8 cellular contexts compared by ENCODE assay signal in genomic region chrX:48919360-48919821, GRCh38. TPM values are rescaled to one million over a fixed set of nuclear protein-coding genes. Genes with fewer than 3 reads are reported as not detected.
DNase-seq lines count a peak whose midpoint lies in the region; ATAC-seq and TF ChIP-seq lines count a peak whose summit lies in the region.

No MANE protein-coding gene starts in this region.

- no peak overlapping the region for H2AFZ ChIP-seq in SK-N-SH (ENCODE audit: low read depth)

- H3K27ac ChIP-seq in SK-N-SH (ENCODE audit: low read depth in 2 of 2, low read length in 1 of 2): peak overlapping the region; percentile 38 to 60; a peak in 3 of 4 replicates

- no peaks in the 10 kb centered on the region for H3K9me3 Mint-ChIP-seq in activated T-cell treated with anti-CD3 and anti-CD28 coated beads, Interleukin-2, amount 50 U/mL, for 24 hours
- H3K9me3 Mint-ChIP-seq in natural killer cell: no peaks in the 10 kb centered on the region

- DNase-seq in activated T-cell treated with anti-CD3 and anti-CD28 coated beads, Interleukin-2, amount 50 U/mL, for 24 hours: no peak
- no peak for DNase-seq in activated T-cell treated with anti-CD3 and anti-CD28 coated beads for 4 hours
- DNase-seq in SK-N-SH: peak; percentile 54
- DNase-seq in natural killer cell: no peak
- DNase-seq in midbrain (lab: John Stamatoyannopoulos, UW): no peak
- DNase-seq in kidney glomerular epithelial cell (lab: John Stamatoyannopoulos, UW): no peak

- intact Hi-C loops in natural killer cell (cut with micrococcal nuclease): loop anchor here (1.0 to 10.0 kb wide), 5 partner anchors 18 to 123 kb away; partner anchors contain the start of genes GRIPAP1, HDAC6 and TFE3

- H3K9ac ChIP-seq in SK-N-SH (no peak overlapping the region), endocrine pancreas (ENCODE audit: control insufficient read depth, insufficient read depth, low read length) (peak overlapping the region; percentile 71)

- H3K27ac Mint-ChIP-seq in activated T-cell treated with anti-CD3 and anti-CD28 coated beads, Interleukin-2, amount 50 U/mL, for 24 hours: peak overlapping the region; percentile 92
- H3K27ac Mint-ChIP-seq in natural killer cell: peak overlapping the region; percentile 96 to 99

- H3K4me1 ChIP-seq in SK-N-SH (ENCODE audit: control insufficient read depth in 1 of 2, insufficient read depth in 2 of 2, low read depth in 1 of 2, low read length in 1 of 2) (peaks cover 5 to 26% of the 10 kb centered on the region in 2 experiments; a peak in 2 of 4 replicates), endocrine pancreas (ENCODE audit: control insufficient read depth, insufficient read depth, low read length) (peaks cover 10% of the 10 kb centered on the region)

- peak overlapping the region; percentile 61 to 71; a peak in 3 of 4 replicates for H3K4me3 ChIP-seq in SK-N-SH (ENCODE audit: low read depth in 2 of 2, low read length in 1 of 2)
- H3K4me3 ChIP-seq in endocrine pancreas (ENCODE audit: control insufficient read depth, insufficient read depth, low read length): no peak overlapping the region

- 0 out of 2 replicates have a peak, but pooled peaks cover 9% of the 10 kb centered on the region for H4K20me1 ChIP-seq in SK-N-SH (ENCODE audit: insufficient read depth)

- TF ChIP-seq EP300 in SK-N-SH (IDR thresholded peaks at IDR 0.05; ENCODE audit: borderline replicate concordance in 1 of 2, low read depth in 1 of 2, low read length in 1 of 2): no peak

- TF ChIP-seq CTCF in SK-N-SH (IDR thresholded peaks at IDR 0.05) (no peak), natural killer cell (IDR thresholded peaks at IDR 0.05) (no peak)

- H3K4me3 Mint-ChIP-seq in activated T-cell treated with anti-CD3 and anti-CD28 coated beads, Interleukin-2, amount 50 U/mL, for 24 hours: peak overlapping the region; percentile 88
- H3K4me3 Mint-ChIP-seq in natural killer cell: peak overlapping the region; percentile 91

- no peaks in the 10 kb centered on the region for H3K9me3 ChIP-seq in SK-N-SH
- H3K9me3 ChIP-seq in endocrine pancreas (ENCODE audit: control insufficient read depth, low read length): no peaks in the 10 kb centered on the region

- peaks cover 12% of the 10 kb centered on the region for H3F3A ChIP-seq in SK-N-SH (replicated peaks; ENCODE audit: insufficient read depth)

- H3K9me2 ChIP-seq in SK-N-SH: no peaks in the 10 kb centered on the region

- TF ChIP-seq RAD21 in SK-N-SH (IDR thresholded peaks at IDR 0.05; ENCODE audit: low read length): no peak

- ATAC-seq in natural killer cell (peak; percentile 14 to 25 (median 16)), GM21529 (IDR thresholded peaks at IDR 0.05; ENCODE audit: unreplicated experiment) (no peak)

- POLR2A ChIA-PET in SK-N-SH (lab: Yijun Ruan, JAX): no interaction called here

- peaks cover 3% of the 10 kb centered on the region; the same call in 1 of the 2 replicates for H3K79me2 ChIP-seq in SK-N-SH (ENCODE audit: insufficient read depth)

- H3K36me3 ChIP-seq in SK-N-SH (replicated peaks in 1 of 2; ENCODE audit: control insufficient read depth in 1 of 2, insufficient read depth in 2 of 2, low read length in 1 of 2) (peaks cover 3 to 33% of the 10 kb centered on the region in 2 experiments), endocrine pancreas (ENCODE audit: control insufficient read depth, insufficient read depth, low read length) (no peaks in the 10 kb centered on the region)

- CTCF ChIA-PET in SK-N-SH (lab: Yijun Ruan, JAX): no interaction called here

- H3K27me3 Mint-ChIP-seq in activated T-cell treated with anti-CD3 and anti-CD28 coated beads, Interleukin-2, amount 50 U/mL, for 24 hours: peaks cover 21% of the 10 kb centered on the region
- no peaks in the 10 kb centered on the region for H3K27me3 Mint-ChIP-seq in natural killer cell (ENCODE audit: low read depth in 2 of 2)

- 38% methylated on average over 14 of the region's 15 CpGs for WGBS in SK-N-SH (ENCODE audit: low lambda C conversion rate)

- H3K27me3 ChIP-seq in SK-N-SH (ENCODE audit: insufficient read depth) (no peaks in the 10 kb centered on the region), endocrine pancreas (ENCODE audit: control insufficient read depth, insufficient read depth, low read length) (no peaks in the 10 kb centered on the region)

- H3K36me3 Mint-ChIP-seq in activated T-cell treated with anti-CD3 and anti-CD28 coated beads, Interleukin-2, amount 50 U/mL, for 24 hours (ENCODE audit: low read depth): peaks cover 88% of the 10 kb centered on the region
- H3K36me3 Mint-ChIP-seq in natural killer cell: no peaks in the 10 kb centered on the region

- H3K4me1 Mint-ChIP-seq in activated T-cell treated with anti-CD3 and anti-CD28 coated beads, Interleukin-2, amount 50 U/mL, for 24 hours (ENCODE audit: low read depth): peaks cover 61% of the 10 kb centered on the region
- peaks cover 44 to 56% of the 10 kb centered on the region in 2 donors for H3K4me1 Mint-ChIP-seq in natural killer cell

- H3K4me2 ChIP-seq in SK-N-SH: peak overlapping the region; percentile 95

TF ChIP-seq in SK-N-SH, 30 proteins besides CTCF, POLR2A, EP300 and RAD21:
- TF ChIP-seq JUND (IDR thresholded peaks at IDR 0.05): no peak
- no peak for TF ChIP-seq TAF1 (IDR thresholded peaks at IDR 0.05; ENCODE audit: borderline replicate concordance, low read depth, low read length)
- TF ChIP-seq EZH2phosphoT487 (IDR thresholded peaks at IDR 0.05; ENCODE audit: borderline replicate concordance, low read depth): no peak
- no peak for TF ChIP-seq RXRA (IDR thresholded peaks at IDR 0.05; ENCODE audit: borderline replicate concordance, low read depth)
- no peak for TF ChIP-seq FOSL2 (IDR thresholded peaks at IDR 0.05; ENCODE audit: borderline replicate concordance, low read depth)
- TF ChIP-seq, protein P1, sequence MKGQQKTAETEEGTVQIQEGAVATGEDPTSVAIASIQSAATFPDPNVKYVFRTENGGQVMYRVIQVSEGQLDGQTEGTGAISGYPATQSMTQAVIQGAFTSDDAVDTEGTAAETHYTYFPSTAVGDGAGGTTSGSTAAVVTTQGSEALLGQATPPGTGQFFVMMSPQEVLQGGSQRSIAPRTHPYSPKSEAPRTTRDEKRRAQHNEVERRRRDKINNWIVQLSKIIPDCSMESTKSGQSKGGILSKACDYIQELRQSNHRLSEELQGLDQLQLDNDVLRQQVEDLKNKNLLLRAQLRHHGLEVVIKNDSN (IDR thresholded peaks at IDR 0.05; ENCODE audit: borderline replicate concordance, low read depth): no peak
- TF ChIP-seq POLR2AphosphoS5 (IDR thresholded peaks at IDR 0.05; ENCODE audit: low read depth, low read length): no peak
- no peak for TF ChIP-seq TEAD4 (IDR thresholded peaks at IDR 0.05; ENCODE audit: borderline replicate concordance, insufficient read depth)
- TF ChIP-seq ELF1 (IDR thresholded peaks at IDR 0.05): no peak
- TF ChIP-seq FOXJ3 (CRISPR knock-in tag; IDR thresholded peaks at IDR 0.05): no peak

RNA-seq across cellular contexts. Expression of gene PIM2, which starts 0.6 kb away (rescaled TPM):
- polyA plus RNA-seq in SK-N-SH (2012; rRNA removed): 12.3 and 14.5 TPM in 2 replicates
- polyA plus RNA-seq in SK-N-SH (2012; cell fraction: cytosol; rRNA removed): 8.6 and 9.4 TPM in 2 replicates
- 25.4 and 34.3 TPM in 2 replicates for polyA plus RNA-seq in SK-N-SH (2012; cell fraction: nucleus; rRNA removed)
- total RNA-seq in natural killer cell: 100 to 1,000 TPM; 134 to 173 (median 150) TPM

RNA-seq across cellular contexts. Expression of gene SLC35A2, which starts 7.9 kb away (rescaled TPM):
- 71.3 and 79.3 TPM in 2 replicates for polyA plus RNA-seq in SK-N-SH (2012; rRNA removed)
- polyA plus RNA-seq in SK-N-SH (2012; cell fraction: cytosol; rRNA removed): 44.0 and 51.9 TPM in 2 replicates
- polyA plus RNA-seq in SK-N-SH (2012; cell fraction: nucleus; rRNA removed): 59.9 and 70.5 TPM in 2 replicates
- total RNA-seq in natural killer cell: 10 to 100 TPM; 16.5 to 30.1 (median 18.3) TPM

RNA-seq across cellular contexts. Expression of gene PQBP1, which starts 21.7 kb away (rescaled TPM):
- polyA plus RNA-seq in SK-N-SH (2012; rRNA removed): 67.2 and 113 TPM in 2 replicates
- 68.1 and 75.0 TPM in 2 replicates for polyA plus RNA-seq in SK-N-SH (2012; cell fraction: cytosol; rRNA removed)
- 175 and 179 TPM in 2 replicates for polyA plus RNA-seq in SK-N-SH (2012; cell fraction: nucleus; rRNA removed)
- total RNA-seq in natural killer cell: 10 to 100 TPM; 57.2 to 62.0 (median 59.1) TPM

RNA-seq across cellular contexts. Expression of gene TIMM17B, which starts 21.8 kb away (rescaled TPM):
- polyA plus RNA-seq in SK-N-SH (2012; rRNA removed): 81.0 and 87.0 TPM in 2 replicates
- polyA plus RNA-seq in SK-N-SH (2012; cell fraction: cytosol; rRNA removed): 43.9 and 59.3 TPM in 2 replicates
- polyA plus RNA-seq in SK-N-SH (2012; cell fraction: nucleus; rRNA removed): 59.3 and 62.7 TPM in 2 replicates
- 10 to 100 TPM; 40.3 to 45.6 (median 44.5) TPM for total RNA-seq in natural killer cell

RNA-seq across cellular contexts. Expression of gene OTUD5, which starts 38.0 kb away (rescaled TPM):
- polyA plus RNA-seq in SK-N-SH (2012; rRNA removed): 90.4 and 97.0 TPM in 2 replicates
- polyA plus RNA-seq in SK-N-SH (2012; cell fraction: cytosol; rRNA removed): 56.0 and 68.5 TPM in 2 replicates
- polyA plus RNA-seq in SK-N-SH (2012; cell fraction: nucleus; rRNA removed): 173 and 194 TPM in 2 replicates
- 100 to 1,000 TPM in 1 of 3 donors, 10 to 100 TPM in 2; 92.2 to 106 (median 92.5) TPM for total RNA-seq in natural killer cell
